1 cellular context compared by ENCODE assay signal in the genomic region with DNA sequence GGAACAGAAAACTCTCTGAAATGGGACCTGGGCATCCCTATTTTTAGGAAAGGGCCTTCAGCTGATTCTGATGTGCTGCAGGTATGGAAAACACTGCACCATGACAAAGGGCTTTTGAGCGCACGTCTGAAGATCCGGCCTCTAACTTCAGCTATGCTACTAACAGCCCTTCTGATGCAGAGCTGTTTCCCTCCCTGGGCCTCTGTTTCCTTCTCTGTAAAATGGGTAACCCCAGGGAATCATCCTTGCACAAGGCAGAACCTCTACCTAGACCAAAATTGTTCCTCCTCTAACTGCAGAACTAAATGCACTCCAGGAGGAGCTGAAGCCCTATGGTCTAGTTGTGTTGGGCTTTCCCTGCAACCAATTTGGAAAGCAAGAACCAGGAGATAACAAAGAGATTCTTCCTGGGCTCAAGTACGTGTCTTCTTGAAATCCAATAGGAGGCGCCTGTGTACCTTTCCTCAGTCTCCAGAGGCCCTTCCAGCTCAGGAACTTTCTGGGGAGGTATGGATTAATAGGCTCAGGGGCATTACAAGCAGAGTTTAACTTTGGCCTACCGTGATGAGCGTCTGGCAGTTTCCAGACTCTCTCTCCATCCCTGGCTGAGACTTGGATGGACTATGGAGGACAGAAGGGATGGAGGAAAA.
A peak's percentile ranks its signal among the peaks of the same experiment; 100 is the strongest.
TF ChIP-seq lines count a peak whose summit lies in the region.

No MANE protein-coding gene starts in this region.

TF ChIP-seq in K562, 482 proteins besides CTCF, POLR2A, EP300 and RAD21 (continued from another document):
- TF ChIP-seq, protein P1, sequence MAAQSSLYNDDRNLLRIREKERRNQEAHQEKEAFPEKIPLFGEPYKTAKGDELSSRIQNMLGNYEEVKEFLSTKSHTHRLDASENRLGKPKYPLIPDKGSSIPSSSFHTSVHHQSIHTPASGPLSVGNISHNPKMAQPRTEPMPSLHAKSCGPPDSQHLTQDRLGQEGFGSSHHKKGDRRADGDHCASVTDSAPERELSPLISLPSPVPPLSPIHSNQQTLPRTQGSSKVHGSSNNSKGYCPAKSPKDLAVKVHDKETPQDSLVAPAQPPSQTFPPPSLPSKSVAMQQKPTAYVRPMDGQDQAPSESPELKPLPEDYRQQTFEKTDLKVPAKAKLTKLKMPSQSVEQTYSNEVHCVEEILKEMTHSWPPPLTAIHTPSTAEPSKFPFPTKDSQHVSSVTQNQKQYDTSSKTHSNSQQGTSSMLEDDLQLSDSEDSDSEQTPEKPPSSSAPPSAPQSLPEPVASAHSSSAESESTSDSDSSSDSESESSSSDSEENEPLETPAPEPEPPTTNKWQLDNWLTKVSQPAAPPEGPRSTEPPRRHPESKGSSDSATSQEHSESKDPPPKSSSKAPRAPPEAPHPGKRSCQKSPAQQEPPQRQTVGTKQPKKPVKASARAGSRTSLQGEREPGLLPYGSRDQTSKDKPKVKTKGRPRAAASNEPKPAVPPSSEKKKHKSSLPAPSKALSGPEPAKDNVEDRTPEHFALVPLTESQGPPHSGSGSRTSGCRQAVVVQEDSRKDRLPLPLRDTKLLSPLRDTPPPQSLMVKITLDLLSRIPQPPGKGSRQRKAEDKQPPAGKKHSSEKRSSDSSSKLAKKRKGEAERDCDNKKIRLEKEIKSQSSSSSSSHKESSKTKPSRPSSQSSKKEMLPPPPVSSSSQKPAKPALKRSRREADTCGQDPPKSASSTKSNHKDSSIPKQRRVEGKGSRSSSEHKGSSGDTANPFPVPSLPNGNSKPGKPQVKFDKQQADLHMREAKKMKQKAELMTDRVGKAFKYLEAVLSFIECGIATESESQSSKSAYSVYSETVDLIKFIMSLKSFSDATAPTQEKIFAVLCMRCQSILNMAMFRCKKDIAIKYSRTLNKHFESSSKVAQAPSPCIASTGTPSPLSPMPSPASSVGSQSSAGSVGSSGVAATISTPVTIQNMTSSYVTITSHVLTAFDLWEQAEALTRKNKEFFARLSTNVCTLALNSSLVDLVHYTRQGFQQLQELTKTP (IDR thresholded peaks at IDR 0.05; ENCODE audit: low read depth in 1 of 2, partially characterized antibody in 2 of 2), result peak in 1 of 2 experiments; percentile 21
- TF ChIP-seq RBM25 (IDR thresholded peaks at IDR 0.05; ENCODE audit: low read depth, low read length, severe bottlenecking) (peak; percentile 64), FOXK2 (conservative IDR thresholded peaks at IDR 0.05 in 1 of 2, IDR thresholded peaks at IDR 0.05 in 1 of 2; ENCODE audit: low read depth in 2 of 2) (0 out of 4 replicates have a peak, but pooled peaks of 1 of the 2 experiments have one; percentile 6), SMC3 (conservative IDR thresholded peaks at IDR 0.05; ENCODE audit: insufficient read depth, low read depth, low read length) (0 out of 2 replicates have a peak, but pooled peaks have one; percentile 28), HDAC2 (IDR thresholded peaks at IDR 0.05) (peak; percentile 46; the same call in 1 of the 2 replicates), TCF3 (CRISPR knock-in tag; IDR thresholded peaks at IDR 0.05) (0 out of 2 replicates have a peak, but pooled peaks have one; percentile 29), CHD4 (IDR thresholded peaks at IDR 0.05; ENCODE audit: insufficient read depth, insufficient replicate concordance, low read depth, low read length, poor library complexity, severe bottlenecking) (no peak), MTA3 (IDR thresholded peaks at IDR 0.05; ENCODE audit: borderline replicate concordance) (peak; percentile 26; the same call in 1 of the 2 replicates), JUND (IDR thresholded peaks at IDR 0.05; ENCODE audit: borderline replicate concordance, low read depth, low read length) (peak; percentile 5; the same call in 1 of the 2 replicates), JUND (tag; IDR thresholded peaks at IDR 0.05; ENCODE audit: borderline replicate concordance, low read depth, low read length) (peak; percentile 36; the same call in 1 of the 3 replicates), KDM1A (IDR thresholded peaks at IDR 0.05) (peak; percentile 38 to 54; a peak in 2 of 4 replicates), BCOR (IDR thresholded peaks at IDR 0.05) (peak; percentile 80), L3MBTL2 (IDR thresholded peaks at IDR 0.05) (0 out of 2 replicates have a peak, but pooled peaks have one; percentile 22), NRF1 (conservative IDR thresholded peaks at IDR 0.05 in 1 of 2, IDR thresholded peaks at IDR 0.05 in 1 of 2) (0 out of 4 replicates have a peak, but pooled peaks of 1 of the 2 experiments have one; percentile 17), ZNF316 (IDR thresholded peaks at IDR 0.05) (no peak), FOSL1 (tag; conservative IDR thresholded peaks at IDR 0.05) (peak; percentile 53), SRF (CRISPR knock-in tag; IDR thresholded peaks at IDR 0.05) (peak in 1 of 2 experiments; percentile 37; a peak in 1 of 4 replicates), ZNF561 (CRISPR knock-in tag; conservative IDR thresholded peaks at IDR 0.05) (no peak), LCOR (CRISPR knock-in tag; IDR thresholded peaks at IDR 0.05) (0 out of 2 replicates have a peak, but pooled peaks have one; percentile 37)
- TF ChIP-seq, protein P2, sequence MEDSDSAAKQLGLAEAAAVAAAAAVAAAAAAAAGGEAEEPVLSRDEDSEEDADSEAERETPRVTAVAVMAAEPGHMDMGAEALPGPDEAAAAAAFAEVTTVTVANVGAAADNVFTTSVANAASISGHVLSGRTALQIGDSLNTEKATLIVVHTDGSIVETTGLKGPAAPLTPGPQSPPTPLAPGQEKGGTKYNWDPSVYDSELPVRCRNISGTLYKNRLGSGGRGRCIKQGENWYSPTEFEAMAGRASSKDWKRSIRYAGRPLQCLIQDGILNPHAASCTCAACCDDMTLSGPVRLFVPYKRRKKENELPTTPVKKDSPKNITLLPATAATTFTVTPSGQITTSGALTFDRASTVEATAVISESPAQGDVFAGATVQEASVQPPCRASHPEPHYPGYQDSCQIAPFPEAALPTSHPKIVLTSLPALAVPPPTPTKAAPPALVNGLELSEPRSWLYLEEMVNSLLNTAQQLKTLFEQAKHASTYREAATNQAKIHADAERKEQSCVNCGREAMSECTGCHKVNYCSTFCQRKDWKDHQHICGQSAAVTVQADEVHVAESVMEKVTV (CRISPR knock-in tag; IDR thresholded peaks at IDR 0.05), result 0 out of 2 replicates have a peak, but pooled peaks have one; percentile 50
- TF ChIP-seq, protein P3, sequence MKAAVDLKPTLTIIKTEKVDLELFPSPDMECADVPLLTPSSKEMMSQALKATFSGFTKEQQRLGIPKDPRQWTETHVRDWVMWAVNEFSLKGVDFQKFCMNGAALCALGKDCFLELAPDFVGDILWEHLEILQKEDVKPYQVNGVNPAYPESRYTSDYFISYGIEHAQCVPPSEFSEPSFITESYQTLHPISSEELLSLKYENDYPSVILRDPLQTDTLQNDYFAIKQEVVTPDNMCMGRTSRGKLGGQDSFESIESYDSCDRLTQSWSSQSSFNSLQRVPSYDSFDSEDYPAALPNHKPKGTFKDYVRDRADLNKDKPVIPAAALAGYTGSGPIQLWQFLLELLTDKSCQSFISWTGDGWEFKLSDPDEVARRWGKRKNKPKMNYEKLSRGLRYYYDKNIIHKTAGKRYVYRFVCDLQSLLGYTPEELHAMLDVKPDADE (conservative IDR thresholded peaks at IDR 0.05; ENCODE audit: control insufficient read depth, low read depth, low read length), result no peak
- TF ChIP-seq, protein P4, sequence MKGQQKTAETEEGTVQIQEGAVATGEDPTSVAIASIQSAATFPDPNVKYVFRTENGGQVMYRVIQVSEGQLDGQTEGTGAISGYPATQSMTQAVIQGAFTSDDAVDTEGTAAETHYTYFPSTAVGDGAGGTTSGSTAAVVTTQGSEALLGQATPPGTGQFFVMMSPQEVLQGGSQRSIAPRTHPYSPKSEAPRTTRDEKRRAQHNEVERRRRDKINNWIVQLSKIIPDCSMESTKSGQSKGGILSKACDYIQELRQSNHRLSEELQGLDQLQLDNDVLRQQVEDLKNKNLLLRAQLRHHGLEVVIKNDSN (CRISPR knock-in tag; IDR thresholded peaks at IDR 0.05), result no peak
- TF ChIP-seq, protein P5, sequence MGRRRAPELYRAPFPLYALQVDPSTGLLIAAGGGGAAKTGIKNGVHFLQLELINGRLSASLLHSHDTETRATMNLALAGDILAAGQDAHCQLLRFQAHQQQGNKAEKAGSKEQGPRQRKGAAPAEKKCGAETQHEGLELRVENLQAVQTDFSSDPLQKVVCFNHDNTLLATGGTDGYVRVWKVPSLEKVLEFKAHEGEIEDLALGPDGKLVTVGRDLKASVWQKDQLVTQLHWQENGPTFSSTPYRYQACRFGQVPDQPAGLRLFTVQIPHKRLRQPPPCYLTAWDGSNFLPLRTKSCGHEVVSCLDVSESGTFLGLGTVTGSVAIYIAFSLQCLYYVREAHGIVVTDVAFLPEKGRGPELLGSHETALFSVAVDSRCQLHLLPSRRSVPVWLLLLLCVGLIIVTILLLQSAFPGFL (CRISPR knock-in tag; IDR thresholded peaks at IDR 0.05), result 0 out of 2 replicates have a peak, but pooled peaks have one; percentile 60
- TF ChIP-seq, protein P6, sequence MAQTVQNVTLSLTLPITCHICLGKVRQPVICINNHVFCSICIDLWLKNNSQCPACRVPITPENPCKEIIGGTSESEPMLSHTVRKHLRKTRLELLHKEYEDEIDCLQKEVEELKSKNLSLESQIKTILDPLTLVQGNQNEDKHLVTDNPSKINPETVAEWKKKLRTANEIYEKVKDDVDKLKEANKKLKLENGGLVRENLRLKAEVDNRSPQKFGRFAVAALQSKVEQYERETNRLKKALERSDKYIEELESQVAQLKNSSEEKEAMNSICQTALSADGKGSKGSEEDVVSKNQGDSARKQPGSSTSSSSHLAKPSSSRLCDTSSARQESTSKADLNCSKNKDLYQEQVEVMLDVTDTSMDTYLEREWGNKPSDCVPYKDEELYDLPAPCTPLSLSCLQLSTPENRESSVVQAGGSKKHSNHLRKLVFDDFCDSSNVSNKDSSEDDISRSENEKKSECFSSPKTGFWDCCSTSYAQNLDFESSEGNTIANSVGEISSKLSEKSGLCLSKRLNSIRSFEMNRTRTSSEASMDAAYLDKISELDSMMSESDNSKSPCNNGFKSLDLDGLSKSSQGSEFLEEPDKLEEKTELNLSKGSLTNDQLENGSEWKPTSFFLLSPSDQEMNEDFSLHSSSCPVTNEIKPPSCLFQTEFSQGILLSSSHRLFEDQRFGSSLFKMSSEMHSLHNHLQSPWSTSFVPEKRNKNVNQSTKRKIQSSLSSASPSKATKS (CRISPR knock-in tag; IDR thresholded peaks at IDR 0.05), result no peak
